ENCODE assay signal across 15 cellular contexts in the genomic region with DNA sequence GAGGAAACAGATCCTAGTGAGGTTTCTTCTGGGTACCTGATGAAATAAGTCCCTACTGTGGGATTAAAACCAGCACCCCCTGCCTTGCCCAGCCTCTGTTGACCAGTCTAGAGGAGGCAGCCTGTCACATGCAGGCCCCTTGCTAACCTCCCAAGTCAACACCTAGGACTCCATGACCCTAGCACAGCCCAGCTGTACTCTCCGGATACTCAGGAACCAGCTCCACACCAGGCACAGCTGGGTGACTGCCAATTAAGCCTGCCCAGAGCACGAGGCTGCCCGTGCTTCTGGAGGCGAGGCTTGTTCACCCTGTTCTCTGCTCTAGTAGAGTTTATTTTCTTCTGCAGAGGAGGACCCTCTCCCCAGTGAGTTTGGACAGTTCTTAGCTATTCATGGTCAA.
DNase-seq lines count a peak whose midpoint lies in the region; ATAC-seq and TF ChIP-seq lines count a peak whose summit lies in the region.
"Had no signal": no experiment of that assay in that cellular context is flagged by ENCODE, and none has a peak within 500 bp of the region (broad histone marks: within the 10 kb centered on the region; RNA-seq: fewer than 3 reads in every experiment).

No MANE protein-coding gene starts in this region.

- H3K4me3 ChIP-seq in choroid plexus epithelial cell (ENCODE audit: low read depth, low read length) (no peak overlapping the region), right atrium auricular region (no peak overlapping the region)

- TF ChIP-seq CTCF in choroid plexus epithelial cell (conservative IDR thresholded peaks at IDR 0.05; ENCODE audit: low read depth, low read length) (no peak), right atrium auricular region (IDR thresholded peaks at IDR 0.05) (no peak)

- H3K36me3 ChIP-seq in right atrium auricular region = no peaks in the 10 kb centered on the region

- H3K27ac ChIP-seq in right atrium auricular region = no peak overlapping the region

- DNase-seq in Daoy (ENCODE audit: low read depth) (peak; percentile 8), choroid plexus epithelial cell (ENCODE audit: low read depth) (peak; percentile 25), right atrium auricular region (ENCODE audit: low spot score) (peak; percentile 59), putamen (ENCODE audit: low spot score) (peak; percentile 15), GM19238 (ENCODE audit: insufficient read length, low spot score) (no peak)
- DNase-seq in effector CD4-positive, alpha-beta T cell = no peak
- DNase-seq: ACHN; activated B cell treated with CpG ODN at 0.5 μM for 24 hours; CD4-positive, alpha-beta T cell; EL; immature natural killer cell; NCI-H446 treated with DMSO at 0.1 percent for 48 hours had no signal

- no peaks in the 10 kb centered on the region for H3K9me3 ChIP-seq in right atrium auricular region

- H3K4me1 ChIP-seq in right atrium auricular region = peaks cover 0 to 22% of the 10 kb centered on the region in 2 donors

- H3K27me3 ChIP-seq in right atrium auricular region = no peaks in the 10 kb centered on the region

- ATAC-seq in GM21381 (IDR thresholded peaks at IDR 0.05; ENCODE audit: unreplicated experiment) = no peak
- no peak for ATAC-seq in HG03039 (IDR thresholded peaks at IDR 0.05; ENCODE audit: unreplicated experiment)
- ATAC-seq: stimulated activated memory B cell treated with anti-CD40 and anti-IgM and Interleukin-4, amounts not matched to agents 10 μg/mL and 1 μg/mL and 100 μg/mL, for 72 hours had no signal

Comparison
In these comparisons a context has a peak if more than half of its experiments do, and no peak if none do; other contexts are left out.
1. DNase-seq: peak in Daoy (single experiment), choroid plexus epithelial cell (single experiment), right atrium auricular region (single experiment) and putamen (single experiment); none in effector CD4-positive, alpha-beta T cell (single experiment) and GM19238 (single experiment).